ENCODE assay signal across 8 cellular contexts in the genomic region with DNA sequence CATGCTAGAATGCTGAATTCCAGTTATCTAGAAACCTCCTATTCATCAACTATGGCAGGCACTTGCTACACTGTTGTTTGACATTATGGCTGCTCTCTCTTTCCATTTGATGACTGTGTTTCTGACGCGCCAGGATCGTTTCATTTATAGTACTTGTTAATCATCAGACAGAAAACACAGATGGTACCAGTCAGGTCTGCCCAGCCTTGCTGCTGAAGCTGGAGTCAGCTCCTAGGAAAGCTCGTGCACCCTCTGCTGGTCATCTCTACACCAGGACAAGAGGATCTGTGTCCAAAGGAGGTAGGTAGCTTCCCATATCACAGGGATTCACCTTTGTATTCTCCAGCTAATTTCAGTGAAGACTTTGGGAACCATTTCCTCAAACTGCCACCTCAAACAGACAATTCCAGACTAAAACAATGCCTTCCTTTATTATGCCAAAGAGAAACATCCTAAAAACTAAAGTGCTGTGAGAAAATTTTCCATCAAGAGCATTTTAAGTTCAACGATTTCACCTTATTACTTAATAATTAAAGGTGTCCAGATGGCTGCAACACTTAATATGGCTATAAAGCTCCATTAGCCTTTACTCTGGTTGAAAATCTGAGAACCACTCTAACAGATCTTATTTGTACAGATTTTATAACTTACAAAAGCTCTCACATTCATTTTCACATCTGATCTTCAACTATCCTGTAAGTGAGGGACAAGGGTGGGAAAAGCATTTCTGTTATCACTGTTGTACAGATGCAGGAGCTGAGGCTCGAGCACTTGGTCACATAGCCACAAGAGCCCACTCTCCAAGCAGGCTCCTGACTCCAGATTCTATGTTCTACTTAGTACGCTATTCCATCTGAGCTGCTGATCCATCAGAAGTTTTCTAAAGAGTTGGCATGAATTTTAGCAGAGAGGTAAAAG. TPM values are rescaled to one million over a fixed set of nuclear protein-coding genes. Genes with fewer than 3 reads are reported as not detected.
DNase-seq lines count a peak whose midpoint lies in the region; ATAC-seq and TF ChIP-seq lines count a peak whose summit lies in the region.

No MANE protein-coding gene starts in this region.

- H3K9ac ChIP-seq in H9 (ENCODE audit: extremely low read depth, insufficient read length, low read length) (no peak overlapping the region), Loucy (ENCODE audit: low read depth, low read length, poor library complexity, severe bottlenecking) (peak overlapping the region; percentile 6)

- H3K27me3 ChIP-seq in H9 (ENCODE audit: insufficient read depth, low read length): no peaks in the 10 kb centered on the region
- no peaks in the 10 kb centered on the region for H3K27me3 ChIP-seq in Loucy (ENCODE audit: insufficient read depth, low read length, poor library complexity, severe bottlenecking)
- no peaks in the 10 kb centered on the region for H3K27me3 ChIP-seq in RWPE2 (ENCODE audit: insufficient read depth, poor library complexity, severe bottlenecking)
- no peaks in the 10 kb centered on the region for H3K27me3 ChIP-seq in suprapubic skin

- H3K4ac ChIP-seq in H9 (ENCODE audit: low read depth, low read length): no peak overlapping the region

- H2BK120ac ChIP-seq in H9 (ENCODE audit: low read depth, low read length, poor library complexity, severe bottlenecking): no peak overlapping the region

- H2BK12ac ChIP-seq in H9 (ENCODE audit: insufficient read length, low read depth, low read length): no peak overlapping the region

- H3K23me2 ChIP-seq in H9 (ENCODE audit: insufficient read length, low read depth, low read length, poor library complexity, severe bottlenecking): no peaks in the 10 kb centered on the region

- H3K27ac Mint-ChIP-seq in H9: peak overlapping the region in 2 of 3 experiments; percentile 34 to 62; a peak in 2 of 7 replicates

- no peaks in the 10 kb centered on the region for H3K9me2 ChIP-seq in Loucy (replicated peaks; ENCODE audit: low read depth, low read length)

- peaks cover 3% of the 10 kb centered on the region for H3F3A ChIP-seq in Loucy (ENCODE audit: low read depth)

- no peak overlapping the region for H2AFZ ChIP-seq in H9 (ENCODE audit: low read length)
- H2AFZ ChIP-seq in Loucy (ENCODE audit: low read length): peak overlapping the region; percentile 76

- H3K4me2 ChIP-seq in H9 (ENCODE audit: insufficient read depth, insufficient read length, low read length): no peak overlapping the region
- peak overlapping the region; percentile 53 for H3K4me2 ChIP-seq in Loucy (ENCODE audit: low read depth, low read length, poor library complexity, severe bottlenecking)

- no peak overlapping the region for H2BK5ac ChIP-seq in H9 (ENCODE audit: insufficient read length, low read length)

- no peak for TF ChIP-seq POLR2A in suprapubic skin (IDR thresholded peaks at IDR 0.05)

- peaks cover 0 to 6% (median 4%) of the 10 kb centered on the region in 3 experiments; a peak in 4 of 7 replicates for H3K36me3 Mint-ChIP-seq in H9 (ENCODE audit: insufficient read depth in 1 of 3, low read depth in 3 of 3)

- H4K91ac ChIP-seq in H9 (ENCODE audit: insufficient read length, low read depth, low read length): no peak overlapping the region

- H2AK5ac ChIP-seq in H9 (ENCODE audit: insufficient read length, low read length): peak overlapping the region; percentile 95

- no peak overlapping the region for H4K8ac ChIP-seq in H9 (replicated peaks; ENCODE audit: insufficient read length, low read depth, low read length)

- peaks cover 25 to 27% of the 10 kb centered on the region in 2 experiments for H3K4me1 Mint-ChIP-seq in H9

- H3K4me3 Mint-ChIP-seq in H9: no peak overlapping the region

- peaks cover 2% of the 10 kb centered on the region for H3K79me1 ChIP-seq in H9 (ENCODE audit: insufficient read depth, low read depth, low read length, poor library complexity, severe bottlenecking)

- H3K27ac ChIP-seq in H9 (ENCODE audit: insufficient read length, low read depth, low read length) (no peak overlapping the region), RWPE2 (ENCODE audit: poor library complexity, severe bottlenecking) (no peak overlapping the region), suprapubic skin (peak overlapping the region; percentile 31)

- H2BK15ac ChIP-seq in H9 (ENCODE audit: low read depth, low read length): no peak overlapping the region

- H3K9me3 Mint-ChIP-seq in H9: no peaks in the 10 kb centered on the region

- TF ChIP-seq EP300 in suprapubic skin (IDR thresholded peaks at IDR 0.05): no peak

- DNase-seq in GF-D8 (lab: John Stamatoyannopoulos, UW): peak; percentile 45
- peak; percentile 86 for DNase-seq in H9
- peak; percentile 86 for DNase-seq in RWPE2 (ENCODE audit: low spot score)
- DNase-seq in activated T-helper 9 cell treated with anti-CD3 and anti-CD28 coated beads, Interleukin-2, amount 50 U/mL, for 16 hours (ENCODE audit: low read depth): peak; percentile 72
- peak; percentile 97 for DNase-seq in fibroblast of villous mesenchyme (ENCODE audit: low read depth)
- peak in 53 of 56 donors; percentile 3 to 92 (median 64) for DNase-seq in nucleus accumbens (lab: John Stamatoyannopoulos, UW)
- peak; percentile 85 to 88 for DNase-seq in suprapubic skin (ENCODE audit: low spot score in 2 of 2)

- H3K4me1 ChIP-seq in H9 (ENCODE audit: insufficient read depth, low read length) (no peaks in the 10 kb centered on the region), Loucy (ENCODE audit: insufficient read depth, low read length, poor library complexity, severe bottlenecking) (peaks cover 34% of the 10 kb centered on the region), RWPE2 (ENCODE audit: insufficient read depth, poor library complexity, severe bottlenecking) (peaks cover 23% of the 10 kb centered on the region), suprapubic skin (peaks cover 9% of the 10 kb centered on the region)

- H4K20me1 ChIP-seq in H9 (ENCODE audit: control insufficient read depth, insufficient read depth, insufficient read length): no peaks in the 10 kb centered on the region
- H4K20me1 ChIP-seq in Loucy (ENCODE audit: insufficient read depth, low read length, poor library complexity, severe bottlenecking): no peaks in the 10 kb centered on the region

- TF ChIP-seq CTCF in H9 (conservative IDR thresholded peaks at IDR 0.05) (peak; percentile 91), Loucy (conservative IDR thresholded peaks at IDR 0.05; ENCODE audit: low read length) (peak; percentile 95), RWPE2 (IDR thresholded peaks at IDR 0.05; ENCODE audit: poor library complexity, severe bottlenecking) (peak; percentile 93), fibroblast of villous mesenchyme (IDR thresholded peaks at IDR 0.05; ENCODE audit: insufficient read depth, low read depth, low read length) (peak; percentile 97), suprapubic skin (IDR thresholded peaks at IDR 0.05) (peak; percentile 66 to 81)

- no peaks in the 10 kb centered on the region for H3K9me3 ChIP-seq in H9 (ENCODE audit: control insufficient read depth, low read depth, low read length)
- H3K9me3 ChIP-seq in Loucy (ENCODE audit: insufficient read depth, low read depth, low read length): no peaks in the 10 kb centered on the region
- H3K9me3 ChIP-seq in RWPE2 (ENCODE audit: severe bottlenecking): no peaks in the 10 kb centered on the region
- no peaks in the 10 kb centered on the region for H3K9me3 ChIP-seq in suprapubic skin

- no peak overlapping the region for H3K14ac ChIP-seq in H9 (ENCODE audit: insufficient read depth, low read length)

- H2BK20ac ChIP-seq in H9 (ENCODE audit: low read depth, low read length, poor library complexity, severe bottlenecking): peak overlapping the region; percentile 75

- H3K79me2 ChIP-seq in H9 (ENCODE audit: insufficient read depth, low read length) (peaks cover 1% of the 10 kb centered on the region; the same call in 1 of the 2 replicates), Loucy (ENCODE audit: insufficient read depth, low read length) (no peaks in the 10 kb centered on the region)

- ATAC-seq in RWPE2 (ENCODE audit: low read depth): peak; percentile 98

- no peak overlapping the region for H3K56ac ChIP-seq in H9 (ENCODE audit: insufficient read length, low read depth, low read length)

- H3K23ac ChIP-seq in H9 (ENCODE audit: insufficient read length, low read depth, low read length): no peak overlapping the region

- H3K4me3 ChIP-seq in Loucy (ENCODE audit: low read length, poor library complexity, severe bottlenecking) (peak overlapping the region; percentile 55), RWPE2 (ENCODE audit: severe bottlenecking) (no peak overlapping the region), fibroblast of villous mesenchyme (ENCODE audit: low read depth, low read length) (no peak overlapping the region), suprapubic skin (no peak overlapping the region)

- H3K18ac ChIP-seq in H9 (ENCODE audit: insufficient read length, low read depth, low read length): no peak overlapping the region

- H3K36me3 ChIP-seq in Loucy (ENCODE audit: insufficient read depth, low read length) (no peaks in the 10 kb centered on the region), RWPE2 (ENCODE audit: low read depth) (no peaks in the 10 kb centered on the region), suprapubic skin (no peaks in the 10 kb centered on the region)

- H4K5ac ChIP-seq in H9 (ENCODE audit: insufficient read length, low read depth, low read length): no peak overlapping the region

- WGBS in H9 (ENCODE audit: extremely low coverage, insufficient read length, low lambda C conversion rate): no CpG with 5 or more reads among the region's 7 CpGs
- WGBS in suprapubic skin: 35% methylated on average over 7 of the region's 7 CpGs

- H3K27me3 Mint-ChIP-seq in H9 (ENCODE audit: low read depth): no peaks in the 10 kb centered on the region

- no peak overlapping the region for H3T11ph ChIP-seq in H9 (ENCODE audit: low read length)

RNA-seq across cellular contexts. Expression of a gene that starts 17.5 kb away (rescaled TPM):
- total RNA-seq in H9 (2021) (40.9 and 44.7 TPM in 2 replicates), fibroblast of villous mesenchyme (14.2 and 29.8 TPM in 2 replicates), suprapubic skin (10 to 100 TPM; 35.8 to 42.5 (median 38.7) TPM)

RNA-seq across cellular contexts. Expression of a gene that starts 17.8 kb away (rescaled TPM):
- total RNA-seq in H9 (2021) (25.5 and 28.1 TPM in 2 replicates), fibroblast of villous mesenchyme (24.2 and 29.4 TPM in 2 replicates), suprapubic skin (10 to 100 TPM; 12.1 to 25.1 (median 15.1) TPM)

Comparison
In these comparisons a context has a peak if more than half of its experiments do, and no peak if none do; other contexts are left out.
1. DNase-seq: peak in every context shown above with its lines; median percentile 97 in fibroblast of villous mesenchyme; 86 in suprapubic skin; 86 in H9; 86 in RWPE2; 72 in activated T-helper 9 cell treated with anti-CD3 and anti-CD28 coated beads, Interleukin-2, amount 50 U/mL, for 16 hours; 64 in nucleus accumbens; 45 in GF-D8.